ENCODE assay signal across 1 cellular context in genomic region chr12:124919646-124920352, GRCh38.
A peak's percentile ranks its signal among the peaks of the same experiment; 100 is the strongest.
TF ChIP-seq lines count a peak whose summit lies in the region.

No MANE protein-coding gene starts in this region.

TF ChIP-seq in GM12878, 131 proteins besides CTCF, POLR2A, EP300 and RAD21 (continued from another document):
- TF ChIP-seq ASH2L (IDR thresholded peaks at IDR 0.05; ENCODE audit: borderline replicate concordance, low read depth) (no peak; the same call in 1 of the 2 replicates), CBX3 (IDR thresholded peaks at IDR 0.05; ENCODE audit: borderline replicate concordance, low read depth) (no peak), HDAC2 (IDR thresholded peaks at IDR 0.05) (no peak), ATF2 (IDR thresholded peaks at IDR 0.05; ENCODE audit: low read length) (no peak), HDGF (IDR thresholded peaks at IDR 0.05) (0 out of 2 replicates have a peak, but pooled peaks have one; percentile 22), FOXM1 (IDR thresholded peaks at IDR 0.05; ENCODE audit: low read depth, low read length) (no peak), NR2F1 (conservative IDR thresholded peaks at IDR 0.05) (peak; percentile 89), GABPA (IDR thresholded peaks at IDR 0.05; ENCODE audit: low read depth) (no peak), RUNX3 (IDR thresholded peaks at IDR 0.05; ENCODE audit: low read length) (no peak), USF1 (IDR thresholded peaks at IDR 0.05; ENCODE audit: borderline replicate concordance, extremely low read length, insufficient read depth, low read depth, low read length) (no peak)
